ENCODE assay signal across 25 cellular contexts in the genomic region with DNA sequence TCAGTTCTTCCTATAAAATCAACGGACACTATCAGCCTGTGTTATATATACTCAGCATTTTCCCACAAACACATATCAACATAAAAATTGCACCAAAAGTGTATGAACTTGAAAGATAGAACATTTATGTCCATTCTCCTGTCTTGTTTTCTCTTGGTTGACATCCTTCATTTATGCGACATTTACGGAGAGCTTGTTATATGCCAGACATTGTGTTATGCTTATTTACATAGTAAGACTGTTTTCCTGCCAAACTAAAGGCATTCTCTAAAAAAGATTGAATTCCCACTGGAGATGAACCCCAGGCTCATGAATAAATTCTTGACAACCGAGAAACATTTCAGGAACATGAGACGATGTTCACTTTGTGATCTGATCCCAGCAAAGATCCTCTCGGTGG.
"Had no signal": no experiment of that assay in that cellular context is flagged by ENCODE, and none has a peak within 500 bp of the region (broad histone marks: within the 10 kb centered on the region; RNA-seq: fewer than 3 reads in every experiment).

No MANE protein-coding gene starts in this region.

- H3K27me3 ChIP-seq: suprapubic skin, testis, thyroid gland, tibial artery, tibial nerve, transverse colon, upper lobe of left lung, upper lobe of right lung, uterus, vagina had no signal

- DNase-seq: stimulated activated CD4-positive, alpha-beta T cell treated with anti-CD3 and anti-CD28 coated beads, Interleukin-2, amount 100 ng/mL, for 48 hours; stimulated activated CD4-positive, alpha-beta T cell treated with anti-CD3 and anti-CD28 coated beads, Interleukin-4, amount 100 ng/mL, for 1 hour; stimulated activated CD4-positive, alpha-beta T cell treated with anti-CD3 and anti-CD28 coated beads, Interleukin-4, amount 100 ng/mL, for 24 hours; stimulated activated CD4-positive, alpha-beta T cell treated with anti-CD3 and anti-CD28 coated beads, Interleukin-4, amount 100 ng/mL, for 4 hours; stimulated activated CD8-positive, alpha-beta memory T cell treated with anti-CD3 and anti-CD28 coated beads, Interleukin-4, amount 100 ng/mL, for 48 hours; stimulated activated naive B cell treated with anti-CD40 and anti-IgM and Interleukin-4, amounts not matched to agents 10 μg/mL and 1 μg/mL and 100 μg/mL, for 72 hours; stimulated activated naive CD4-positive, alpha-beta T cell; stimulated activated naive CD4-positive, alpha-beta T cell treated with Interleukin-2 at 50 U/mL for 16 hours; stimulated activated naive CD8-positive, alpha-beta T cell treated with anti-CD3 and anti-CD28 coated beads, Interleukin-15, amount 100 ng/mL, for 72 hours; stimulated activated naive CD8-positive, alpha-beta T cell treated with anti-CD3 and anti-CD28 coated beads, Interleukin-15, Interleukin-2, amounts not matched to agents 100 U/mL and 50 U/mL, for 24 hours; stomach; substantia nigra; testis; thyroid gland; tibial artery; transverse colon; trophoblast cell; upper lobe of left lung; upper lobe of right lung; uterus had no signal

- H3K4me3 ChIP-seq: stomach, suprapubic skin, testis, thoracic aorta, thyroid gland, tibial artery, tibial nerve, transverse colon, upper lobe of left lung, upper lobe of right lung, uterus, vagina had no signal

- H3K9me3 ChIP-seq: stomach, suprapubic skin, testis, thoracic aorta, thyroid gland, tibial artery, tibial nerve, transverse colon, upper lobe of left lung, upper lobe of right lung, uterus, vagina had no signal

- H3K36me3 ChIP-seq: stomach, suprapubic skin, thoracic aorta, thyroid gland, tibial artery, tibial nerve, transverse colon, upper lobe of left lung, upper lobe of right lung, uterus, vagina had no signal

- H3K27ac ChIP-seq: stomach, suprapubic skin, testis, thoracic aorta, thyroid gland, tibial artery, tibial nerve, transverse colon, upper lobe of left lung, upper lobe of right lung, uterus, vagina had no signal

- FAIRE-seq: urothelium cell line had no signal
